Comparison of ENCODE assay signal across 23 cellular contexts in genomic region chr18:211582-211981, GRCh38.
"Had no signal": no experiment of that assay in that cellular context is flagged by ENCODE, and none has a peak within 500 bp of the region (broad histone marks: within the 10 kb centered on the region; RNA-seq: fewer than 3 reads in every experiment).

No MANE protein-coding gene starts in this region.

- H3K27me3 ChIP-seq: body of pancreas, suprapubic skin, transverse colon, uterus had no signal

- H3K4me1 ChIP-seq: body of pancreas, prostate gland, suprapubic skin, transverse colon, uterus had no signal

- H3K9me3 Mint-ChIP-seq: activated CD4-positive, alpha-beta memory T cell treated with anti-CD3 and anti-CD28 coated beads, Interleukin-2, amount 10 ng/mL, durations not matched to agents 7 days and 5 days; immature natural killer cell; naive B cell; neural crest cell; stimulated activated naive CD8-positive, alpha-beta T cell treated with anti-CD3 and anti-CD28 coated beads, Interleukin-15, amount 100 ng/mL, for 72 hours; T-cell had no signal

- H3K36me3 ChIP-seq: uterus had no signal

- ATAC-seq: body of pancreas; esophagus mucosa; left ventricle myocardium superior; mucosa of descending colon; right cardiac atrium; stimulated activated naive CD8-positive, alpha-beta T cell treated with anti-CD3 and anti-CD28 coated beads, Interleukin-15, amount 100 ng/mL, for 72 hours; T-cell had no signal

- DNase-seq: activated CD4-positive, alpha-beta memory T cell treated with anti-CD3 and anti-CD28 coated beads, Interleukin-2, amount 10 ng/mL, durations not matched to agents 7 days and 5 days; activated CD4-positive, alpha-beta T cell treated with anti-CD3 and anti-CD28 coated beads for 4 hours; body of pancreas; central memory CD4-positive, alpha-beta T cell; immature natural killer cell; kidney glomerular epithelial cell; left ventricle myocardium superior; mesenchymal stem cell; mucosa of descending colon; naive B cell; right cardiac atrium; stimulated activated naive CD8-positive, alpha-beta T cell treated with anti-CD3 and anti-CD28 coated beads, Interleukin-15, amount 100 ng/mL, for 72 hours; T-cell; transverse colon; uterus had no signal

- FAIRE-seq: colon, endometrium had no signal

- H3K27me3 Mint-ChIP-seq: activated CD4-positive, alpha-beta memory T cell treated with anti-CD3 and anti-CD28 coated beads, Interleukin-2, amount 10 ng/mL, durations not matched to agents 7 days and 5 days; naive B cell; stimulated activated naive CD8-positive, alpha-beta T cell treated with anti-CD3 and anti-CD28 coated beads, Interleukin-15, amount 100 ng/mL, for 72 hours; T-cell had no signal

- H3K27ac ChIP-seq: body of pancreas, prostate gland, suprapubic skin, transverse colon, uterus had no signal

- H3K4me3 ChIP-seq: body of pancreas, mucosa of descending colon, prostate gland, skin epidermis, suprapubic skin, transverse colon, uterus had no signal

- H3K27ac Mint-ChIP-seq: activated CD4-positive, alpha-beta memory T cell treated with anti-CD3 and anti-CD28 coated beads, Interleukin-2, amount 10 ng/mL, durations not matched to agents 7 days and 5 days had no signal

- H3K9me3 ChIP-seq: body of pancreas, mucosa of descending colon, prostate gland, suprapubic skin, transverse colon, uterus had no signal

- H3K4me1 Mint-ChIP-seq: activated CD4-positive, alpha-beta memory T cell treated with anti-CD3 and anti-CD28 coated beads, Interleukin-2, amount 10 ng/mL, durations not matched to agents 7 days and 5 days; naive B cell; neural crest cell; stimulated activated naive CD8-positive, alpha-beta T cell treated with anti-CD3 and anti-CD28 coated beads, Interleukin-15, amount 100 ng/mL, for 72 hours; T-cell had no signal

- H3K4me3 Mint-ChIP-seq: activated CD4-positive, alpha-beta memory T cell treated with anti-CD3 and anti-CD28 coated beads, Interleukin-2, amount 10 ng/mL, durations not matched to agents 7 days and 5 days; immature natural killer cell; naive B cell; neural crest cell; stimulated activated naive CD8-positive, alpha-beta T cell treated with anti-CD3 and anti-CD28 coated beads, Interleukin-15, amount 100 ng/mL, for 72 hours; T-cell; WTC11 had no signal
